1 cellular context compared by ENCODE assay signal in the genomic region with DNA sequence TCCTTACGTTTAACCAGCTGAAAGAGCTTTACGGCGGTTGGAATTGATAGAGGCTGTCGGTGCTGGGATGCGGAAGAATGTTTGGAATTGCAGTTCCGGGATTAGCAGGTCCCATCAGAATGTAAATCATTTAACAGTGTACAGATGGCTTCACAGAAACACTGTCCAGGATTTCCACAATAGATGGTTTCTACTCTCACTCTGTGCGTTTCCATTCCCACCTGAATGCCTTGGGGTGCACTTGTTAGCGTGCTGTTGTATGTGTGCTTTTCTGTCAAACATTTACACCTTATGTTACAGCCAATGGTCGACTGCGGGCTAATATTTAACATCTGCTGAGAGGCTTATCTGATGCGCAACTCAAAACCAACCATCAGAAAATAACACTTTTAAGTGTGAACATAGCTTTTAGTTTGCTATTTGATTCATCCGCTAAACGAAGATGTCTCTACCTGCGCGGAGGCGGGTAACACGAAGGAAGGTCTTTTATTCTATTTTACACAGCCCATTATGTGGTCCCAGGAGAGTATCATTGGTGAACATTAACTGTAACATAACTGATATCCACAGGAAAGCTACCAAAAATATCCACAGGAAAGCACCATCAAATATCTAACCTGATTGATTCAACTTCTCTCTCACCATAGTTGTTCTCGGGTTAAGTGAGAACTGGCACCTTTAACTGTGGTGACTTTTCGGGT.
TF ChIP-seq lines count a peak whose summit lies in the region.

No MANE protein-coding gene starts in this region.

TF ChIP-seq in HepG2, 621 proteins besides CTCF, POLR2A, EP300 and RAD21 (continued from another document and continues in another):
- TF ChIP-seq ZNF225 (CRISPR knock-in tag; IDR thresholded peaks at IDR 0.05) (no peak), MBD4 (IDR thresholded peaks at IDR 0.05; ENCODE audit: borderline replicate concordance, low read length) (no peak), RBM22 (optimal IDR thresholded peaks at IDR 0.05; ENCODE audit: low read length) (no peak), ESRRA (CRISPR knock-in tag; IDR thresholded peaks at IDR 0.05; ENCODE audit: low read depth) (no peak), NR1H2 (CRISPR knock-in tag; IDR thresholded peaks at IDR 0.05; ENCODE audit: borderline replicate concordance, low read depth) (no peak), PLRG1 (conservative IDR thresholded peaks at IDR 0.05) (no peak), ZNF205 (CRISPR knock-in tag; IDR thresholded peaks at IDR 0.05) (no peak), SAP130 (CRISPR knock-in tag; IDR thresholded peaks at IDR 0.05; ENCODE audit: low read depth) (peak; percentile 50; the same call in 1 of the 2 replicates), TAF1 (CRISPR knock-in tag; IDR thresholded peaks at IDR 0.05) (peak; percentile 35; the same call in 1 of the 2 replicates), SOX5 (CRISPR knock-in tag; IDR thresholded peaks at IDR 0.05; ENCODE audit: borderline replicate concordance) (peak; percentile 68; the same call in 1 of the 2 replicates), ZMAT3 (CRISPR knock-in tag; conservative IDR thresholded peaks at IDR 0.05) (no peak), RFXAP (CRISPR knock-in tag; IDR thresholded peaks at IDR 0.05; ENCODE audit: borderline replicate concordance) (no peak), ZNF180 (CRISPR knock-in tag; IDR thresholded peaks at IDR 0.05; ENCODE audit: borderline replicate concordance, low read depth) (no peak), ZNF780A (CRISPR knock-in tag; IDR thresholded peaks at IDR 0.05) (no peak), CENPT (CRISPR knock-in tag; IDR thresholded peaks at IDR 0.05; ENCODE audit: low read depth) (no peak), ETV5 (CRISPR knock-in tag; IDR thresholded peaks at IDR 0.05; ENCODE audit: borderline replicate concordance) (peak; percentile 27; the same call in 1 of the 2 replicates), SRY (CRISPR knock-in tag; IDR thresholded peaks at IDR 0.05) (no peak), SATB2 (CRISPR knock-in tag; IDR thresholded peaks at IDR 0.05) (no peak)
- TF ChIP-seq, protein P1, sequence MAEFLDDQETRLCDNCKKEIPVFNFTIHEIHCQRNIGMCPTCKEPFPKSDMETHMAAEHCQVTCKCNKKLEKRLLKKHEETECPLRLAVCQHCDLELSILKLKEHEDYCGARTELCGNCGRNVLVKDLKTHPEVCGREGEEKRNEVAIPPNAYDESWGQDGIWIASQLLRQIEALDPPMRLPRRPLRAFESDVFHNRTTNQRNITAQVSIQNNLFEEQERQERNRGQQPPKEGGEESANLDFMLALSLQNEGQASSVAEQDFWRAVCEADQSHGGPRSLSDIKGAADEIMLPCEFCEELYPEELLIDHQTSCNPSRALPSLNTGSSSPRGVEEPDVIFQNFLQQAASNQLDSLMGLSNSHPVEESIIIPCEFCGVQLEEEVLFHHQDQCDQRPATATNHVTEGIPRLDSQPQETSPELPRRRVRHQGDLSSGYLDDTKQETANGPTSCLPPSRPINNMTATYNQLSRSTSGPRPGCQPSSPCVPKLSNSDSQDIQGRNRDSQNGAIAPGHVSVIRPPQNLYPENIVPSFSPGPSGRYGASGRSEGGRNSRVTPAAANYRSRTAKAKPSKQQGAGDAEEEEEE (CRISPR knock-in tag; IDR thresholded peaks at IDR 0.05; ENCODE audit: borderline replicate concordance), result no peak
- TF ChIP-seq, protein P2, sequence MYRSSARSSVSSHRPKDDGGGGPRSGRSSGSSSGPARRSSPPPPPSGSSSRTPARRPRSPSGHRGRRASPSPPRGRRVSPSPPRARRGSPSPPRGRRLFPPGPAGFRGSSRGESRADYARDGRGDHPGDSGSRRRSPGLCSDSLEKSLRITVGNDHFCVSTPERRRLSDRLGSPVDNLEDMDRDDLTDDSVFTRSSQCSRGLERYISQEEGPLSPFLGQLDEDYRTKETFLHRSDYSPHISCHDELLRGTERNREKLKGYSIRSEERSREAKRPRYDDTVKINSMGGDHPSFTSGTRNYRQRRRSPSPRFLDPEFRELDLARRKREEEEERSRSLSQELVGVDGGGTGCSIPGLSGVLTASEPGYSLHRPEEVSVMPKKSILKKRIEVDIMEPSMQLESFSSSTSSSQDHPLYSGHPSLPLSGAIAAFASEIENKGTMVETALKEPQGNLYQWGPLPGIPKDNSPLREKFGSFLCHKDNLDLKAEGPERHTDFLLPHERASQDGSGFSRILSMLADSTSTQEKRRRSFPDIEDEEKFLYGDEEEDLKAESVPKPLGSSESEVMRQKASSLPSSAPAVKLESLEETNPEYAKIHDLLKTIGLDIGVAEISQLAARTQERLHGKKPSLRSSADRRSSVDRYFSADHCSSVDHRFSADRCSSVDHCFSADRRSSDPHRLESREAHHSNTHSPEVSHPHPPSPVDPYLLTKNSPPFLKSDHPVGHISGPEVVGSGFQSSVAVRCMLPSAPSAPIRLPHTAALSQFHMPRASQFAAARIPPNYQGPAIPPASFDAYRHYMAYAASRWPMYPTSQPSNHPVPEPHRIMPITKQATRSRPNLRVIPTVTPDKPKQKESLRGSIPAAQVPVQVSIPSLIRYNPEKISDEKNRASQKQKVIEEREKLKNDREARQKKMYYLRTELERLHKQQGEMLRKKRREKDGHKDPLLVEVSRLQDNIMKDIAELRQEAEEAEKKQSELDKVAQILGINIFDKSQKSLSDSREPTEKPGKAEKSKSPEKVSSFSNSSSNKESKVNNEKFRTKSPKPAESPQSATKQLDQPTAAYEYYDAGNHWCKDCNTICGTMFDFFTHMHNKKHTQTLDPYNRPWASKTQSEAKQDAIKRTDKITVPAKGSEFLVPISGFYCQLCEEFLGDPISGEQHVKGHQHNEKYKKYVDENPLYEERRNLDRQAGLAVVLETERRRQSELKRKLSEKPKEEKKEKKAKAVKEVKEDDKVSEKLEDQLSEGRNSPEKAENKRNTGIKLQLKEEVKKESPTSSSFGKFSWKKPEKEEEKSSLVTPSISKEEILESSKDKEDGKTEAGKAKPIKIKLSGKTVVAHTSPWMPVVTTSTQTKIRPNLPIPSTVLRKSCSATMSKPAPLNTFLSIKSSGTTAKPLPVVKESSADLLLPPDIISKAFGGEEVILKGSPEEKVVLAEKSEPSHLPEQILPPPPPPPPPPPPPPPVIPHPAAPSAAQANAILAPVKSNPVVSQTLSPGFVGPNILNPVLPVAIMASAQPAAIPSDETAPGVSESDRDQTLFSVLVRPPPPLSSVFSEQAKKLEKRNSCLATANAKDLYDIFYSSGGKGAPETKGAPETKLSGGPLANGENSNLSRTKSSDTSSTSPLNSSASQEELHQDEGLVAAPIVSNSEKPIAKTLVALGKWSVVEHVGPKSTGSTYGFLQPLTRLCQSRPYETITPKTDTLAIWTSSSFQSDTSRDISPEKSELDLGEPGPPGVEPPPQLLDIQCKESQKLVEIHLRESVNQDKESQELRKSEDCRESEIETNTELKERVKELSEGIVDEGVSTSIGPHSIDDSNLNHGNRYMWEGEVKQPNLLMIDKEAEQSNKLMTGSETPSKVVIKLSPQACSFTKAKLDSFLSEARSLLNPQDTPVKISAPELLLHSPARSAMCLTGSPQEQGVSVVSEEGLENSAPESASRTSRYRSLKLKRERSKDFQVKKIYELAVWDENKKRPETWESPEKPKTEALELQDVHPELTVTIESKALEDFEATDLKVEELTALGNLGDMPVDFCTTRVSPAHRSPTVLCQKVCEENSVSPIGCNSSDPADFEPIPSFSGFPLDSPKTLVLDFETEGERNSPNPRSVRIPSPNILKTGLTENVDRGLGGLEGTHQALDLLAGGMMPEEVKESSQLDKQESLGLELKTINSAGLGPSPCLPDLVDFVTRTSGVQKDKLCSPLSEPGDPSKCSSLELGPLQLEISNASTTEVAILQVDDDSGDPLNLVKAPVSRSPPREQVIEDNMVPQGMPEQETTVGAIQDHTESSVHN (CRISPR knock-in tag; IDR thresholded peaks at IDR 0.05), result no peak
- TF ChIP-seq, protein P3, sequence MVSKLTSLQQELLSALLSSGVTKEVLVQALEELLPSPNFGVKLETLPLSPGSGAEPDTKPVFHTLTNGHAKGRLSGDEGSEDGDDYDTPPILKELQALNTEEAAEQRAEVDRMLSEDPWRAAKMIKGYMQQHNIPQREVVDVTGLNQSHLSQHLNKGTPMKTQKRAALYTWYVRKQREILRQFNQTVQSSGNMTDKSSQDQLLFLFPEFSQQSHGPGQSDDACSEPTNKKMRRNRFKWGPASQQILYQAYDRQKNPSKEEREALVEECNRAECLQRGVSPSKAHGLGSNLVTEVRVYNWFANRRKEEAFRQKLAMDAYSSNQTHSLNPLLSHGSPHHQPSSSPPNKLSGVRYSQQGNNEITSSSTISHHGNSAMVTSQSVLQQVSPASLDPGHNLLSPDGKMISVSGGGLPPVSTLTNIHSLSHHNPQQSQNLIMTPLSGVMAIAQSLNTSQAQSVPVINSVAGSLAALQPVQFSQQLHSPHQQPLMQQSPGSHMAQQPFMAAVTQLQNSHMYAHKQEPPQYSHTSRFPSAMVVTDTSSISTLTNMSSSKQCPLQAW (CRISPR knock-in tag; IDR thresholded peaks at IDR 0.05), result peak; percentile 91
- TF ChIP-seq, protein P4, sequence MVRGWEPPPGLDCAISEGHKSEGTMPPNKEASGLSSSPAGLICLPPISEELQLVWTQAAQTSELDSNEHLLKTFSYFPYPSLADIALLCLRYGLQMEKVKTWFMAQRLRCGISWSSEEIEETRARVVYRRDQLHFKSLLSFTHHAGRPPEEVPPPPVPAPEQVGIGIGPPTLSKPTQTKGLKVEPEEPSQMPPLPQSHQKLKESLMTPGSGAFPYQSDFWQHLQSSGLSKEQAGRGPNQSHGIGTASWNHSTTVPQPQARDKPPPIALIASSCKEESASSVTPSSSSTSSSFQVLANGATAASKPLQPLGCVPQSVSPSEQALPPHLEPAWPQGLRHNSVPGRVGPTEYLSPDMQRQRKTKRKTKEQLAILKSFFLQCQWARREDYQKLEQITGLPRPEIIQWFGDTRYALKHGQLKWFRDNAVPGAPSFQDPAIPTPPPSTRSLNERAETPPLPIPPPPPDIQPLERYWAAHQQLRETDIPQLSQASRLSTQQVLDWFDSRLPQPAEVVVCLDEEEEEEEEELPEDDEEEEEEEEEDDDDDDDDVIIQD (CRISPR knock-in tag; IDR thresholded peaks at IDR 0.05; ENCODE audit: low read depth), result 0 out of 2 replicates have a peak, but pooled peaks have one; percentile 35
- TF ChIP-seq, protein P5, sequence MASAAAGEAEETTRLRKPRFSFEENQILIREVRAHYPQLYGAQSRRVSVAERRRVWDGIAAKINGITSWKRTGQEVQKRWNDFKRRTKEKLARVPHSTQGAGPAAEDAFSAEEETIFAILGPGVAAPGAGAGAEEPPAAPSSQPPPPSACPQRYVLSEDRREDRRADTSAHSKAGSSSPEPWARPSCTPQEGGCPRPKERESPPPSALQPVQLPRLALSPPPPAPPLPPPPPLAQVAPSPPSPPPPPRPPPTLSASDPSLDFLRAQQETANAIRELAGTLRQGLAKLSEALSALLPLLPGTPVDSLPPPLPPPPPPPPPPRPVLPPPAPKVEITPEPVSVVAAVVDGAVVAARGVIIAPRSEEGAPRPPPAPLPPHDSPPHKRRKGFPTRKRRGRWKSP (CRISPR knock-in tag; IDR thresholded peaks at IDR 0.05), result peak; percentile 33; the same call in 1 of the 2 replicates
- TF ChIP-seq, protein P6, sequence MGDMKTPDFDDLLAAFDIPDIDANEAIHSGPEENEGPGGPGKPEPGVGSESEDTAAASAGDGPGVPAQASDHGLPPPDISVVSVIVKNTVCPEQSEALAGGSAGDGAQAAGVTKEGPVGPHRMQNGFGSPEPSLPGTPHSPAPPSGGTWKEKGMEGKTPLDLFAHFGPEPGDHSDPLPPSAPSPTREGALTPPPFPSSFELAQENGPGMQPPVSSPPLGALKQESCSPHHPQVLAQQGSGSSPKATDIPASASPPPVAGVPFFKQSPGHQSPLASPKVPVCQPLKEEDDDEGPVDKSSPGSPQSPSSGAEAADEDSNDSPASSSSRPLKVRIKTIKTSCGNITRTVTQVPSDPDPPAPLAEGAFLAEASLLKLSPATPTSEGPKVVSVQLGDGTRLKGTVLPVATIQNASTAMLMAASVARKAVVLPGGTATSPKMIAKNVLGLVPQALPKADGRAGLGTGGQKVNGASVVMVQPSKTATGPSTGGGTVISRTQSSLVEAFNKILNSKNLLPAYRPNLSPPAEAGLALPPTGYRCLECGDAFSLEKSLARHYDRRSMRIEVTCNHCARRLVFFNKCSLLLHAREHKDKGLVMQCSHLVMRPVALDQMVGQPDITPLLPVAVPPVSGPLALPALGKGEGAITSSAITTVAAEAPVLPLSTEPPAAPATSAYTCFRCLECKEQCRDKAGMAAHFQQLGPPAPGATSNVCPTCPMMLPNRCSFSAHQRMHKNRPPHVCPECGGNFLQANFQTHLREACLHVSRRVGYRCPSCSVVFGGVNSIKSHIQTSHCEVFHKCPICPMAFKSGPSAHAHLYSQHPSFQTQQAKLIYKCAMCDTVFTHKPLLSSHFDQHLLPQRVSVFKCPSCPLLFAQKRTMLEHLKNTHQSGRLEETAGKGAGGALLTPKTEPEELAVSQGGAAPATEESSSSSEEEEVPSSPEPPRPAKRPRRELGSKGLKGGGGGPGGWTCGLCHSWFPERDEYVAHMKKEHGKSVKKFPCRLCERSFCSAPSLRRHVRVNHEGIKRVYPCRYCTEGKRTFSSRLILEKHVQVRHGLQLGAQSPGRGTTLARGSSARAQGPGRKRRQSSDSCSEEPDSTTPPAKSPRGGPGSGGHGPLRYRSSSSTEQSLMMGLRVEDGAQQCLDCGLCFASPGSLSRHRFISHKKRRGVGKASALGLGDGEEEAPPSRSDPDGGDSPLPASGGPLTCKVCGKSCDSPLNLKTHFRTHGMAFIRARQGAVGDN (CRISPR knock-in tag; IDR thresholded peaks at IDR 0.05), result no peak
- TF ChIP-seq, protein P7, sequence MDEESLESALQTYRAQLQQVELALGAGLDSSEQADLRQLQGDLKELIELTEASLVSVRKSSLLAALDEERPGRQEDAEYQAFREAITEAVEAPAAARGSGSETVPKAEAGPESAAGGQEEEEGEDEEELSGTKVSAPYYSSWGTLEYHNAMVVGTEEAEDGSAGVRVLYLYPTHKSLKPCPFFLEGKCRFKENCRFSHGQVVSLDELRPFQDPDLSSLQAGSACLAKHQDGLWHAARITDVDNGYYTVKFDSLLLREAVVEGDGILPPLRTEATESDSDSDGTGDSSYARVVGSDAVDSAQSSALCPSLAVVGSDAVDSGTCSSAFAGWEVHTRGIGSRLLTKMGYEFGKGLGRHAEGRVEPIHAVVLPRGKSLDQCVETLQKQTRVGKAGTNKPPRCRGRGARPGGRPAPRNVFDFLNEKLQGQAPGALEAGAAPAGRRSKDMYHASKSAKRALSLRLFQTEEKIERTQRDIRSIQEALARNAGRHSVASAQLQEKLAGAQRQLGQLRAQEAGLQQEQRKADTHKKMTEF (CRISPR knock-in tag; IDR thresholded peaks at IDR 0.05), result peak; percentile 25; the same call in 1 of the 2 replicates
